Comparison of ENCODE assay signal across 8 cellular contexts in the genomic region with DNA sequence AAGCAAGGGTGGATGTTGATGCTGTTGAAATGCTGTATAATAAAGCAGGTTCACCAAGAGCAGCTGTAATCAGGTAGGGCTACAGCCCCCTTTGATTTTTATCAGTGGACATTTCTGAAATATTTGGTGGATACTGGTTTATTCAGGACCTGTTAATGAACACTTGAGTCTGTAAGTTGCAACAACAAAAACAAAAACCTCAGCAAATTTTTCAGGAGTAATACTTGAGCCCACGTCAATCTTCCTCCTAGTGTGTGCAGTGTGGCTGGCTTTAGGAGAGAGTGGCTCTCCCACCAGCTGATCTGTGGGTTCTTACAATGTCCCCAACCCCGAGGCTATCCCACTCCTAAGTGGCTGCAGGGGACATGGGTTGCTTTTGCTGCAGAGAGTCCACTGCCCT.
"Had no signal": no experiment of that assay in that cellular context is flagged by ENCODE, and none has a peak within 500 bp of the region (broad histone marks: within the 10 kb centered on the region; RNA-seq: fewer than 3 reads in every experiment).

No MANE protein-coding gene starts in this region.

- DNase-seq: H9, HCEC 1CT, KBM-7 had no signal

- ATAC-seq: GM23338 had no signal

- H3K4me3 Mint-ChIP-seq: GM23338, H9 had no signal

- H3K36me3 Mint-ChIP-seq: IgD-negative memory B cell had no signal

- H3K27ac Mint-ChIP-seq: GM23338, H9, IgD-negative memory B cell had no signal

- FAIRE-seq: H1, H54, HTR-8/SVneo had no signal

- H3K27me3 Mint-ChIP-seq: IgD-negative memory B cell had no signal

- H3K4me1 Mint-ChIP-seq: GM23338, IgD-negative memory B cell had no signal

- H3K4me2 ChIP-seq: GM23338 had no signal

- H3K4me3 ChIP-seq: GM23338 had no signal
